21 cellular contexts compared by ENCODE assay signal in the genomic region with DNA sequence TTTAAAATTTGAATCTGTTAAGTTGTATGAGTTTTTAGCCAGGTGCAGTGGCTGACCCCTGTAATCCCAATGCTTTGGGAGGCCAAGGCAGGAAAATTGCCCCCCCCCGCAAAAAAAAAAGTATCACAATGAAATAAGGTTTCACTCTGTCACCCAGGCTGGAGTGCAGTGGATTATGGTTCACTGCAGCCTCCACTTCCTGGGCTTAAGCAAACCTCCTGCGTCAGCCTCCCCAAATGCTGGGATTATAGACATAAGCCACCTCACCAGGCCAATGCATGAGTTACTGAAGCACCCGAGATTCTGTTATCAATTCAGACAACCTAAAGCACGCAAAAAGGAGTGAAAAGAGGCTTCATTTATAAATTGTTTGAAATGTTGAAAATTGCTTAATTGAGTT.
"Had no signal": no experiment of that assay in that cellular context is flagged by ENCODE, and none has a peak within 500 bp of the region (broad histone marks: within the 10 kb centered on the region; RNA-seq: fewer than 3 reads in every experiment).

No MANE protein-coding gene starts in this region.

- H3K4me3 ChIP-seq: MG63, Peyer's patch, SJCRH30 had no signal

- H3K27ac Mint-ChIP-seq: activated naive CD4-positive, alpha-beta T cell treated with anti-CD3 and anti-CD28 coated beads, Interleukin-2, amount 10 ng/mL, durations not matched to agents 7 days and 5 days; activated naive CD8-positive, alpha-beta T cell treated with anti-CD3 and anti-CD28 coated beads for 36 hours; T-helper 1 cell treated with Interleukin-12 subunit alpha and Interleukin-12 subunit beta and Interleukin-4 antibody, amounts not matched to agents 30 μg/mL and 1 μg/mL, for 36 hours had no signal

- H3K27ac ChIP-seq: Peyer's patch, SJCRH30 had no signal

- H3K4me3 Mint-ChIP-seq: activated naive CD8-positive, alpha-beta T cell treated with anti-CD3 and anti-CD28 coated beads for 36 hours; T-helper 1 cell treated with Interleukin-12 subunit alpha and Interleukin-12 subunit beta and Interleukin-4 antibody, amounts not matched to agents 30 μg/mL and 1 μg/mL, for 36 hours had no signal

- H3K4me1 ChIP-seq: SJCRH30 had no signal

- H3K27me3 Mint-ChIP-seq: activated naive CD8-positive, alpha-beta T cell treated with anti-CD3 and anti-CD28 coated beads for 36 hours had no signal

- H3K36me3 Mint-ChIP-seq: activated naive CD8-positive, alpha-beta T cell treated with anti-CD3 and anti-CD28 coated beads for 36 hours had no signal

- H3K9me3 Mint-ChIP-seq: activated naive CD4-positive, alpha-beta T cell treated with anti-CD3 and anti-CD28 coated beads, Interleukin-2, amount 10 ng/mL, durations not matched to agents 7 days and 5 days; activated naive CD8-positive, alpha-beta T cell treated with anti-CD3 and anti-CD28 coated beads for 36 hours; activated T-cell treated with anti-CD3 and anti-CD28 coated beads, Interleukin-2, amount 50 U/mL, for 4 hours; T-helper 1 cell treated with Interleukin-12 subunit alpha and Interleukin-12 subunit beta and Interleukin-4 antibody, amounts not matched to agents 30 μg/mL and 1 μg/mL, for 36 hours had no signal

- H3K36me3 ChIP-seq: Peyer's patch had no signal

- H3K9me3 ChIP-seq: MG63, Peyer's patch, SJCRH30 had no signal

- DNase-seq: activated CD4-positive, alpha-beta T cell treated with anti-CD3 and anti-CD28 coated beads for 4 hours; activated CD4-positive, alpha-beta T cell treated with anti-CD3 and anti-CD28 coated beads, Interleukin-2, amount 50 U/mL, for 4 hours; activated CD8-positive, alpha-beta memory T cell treated with anti-CD3 and anti-CD28 coated beads for 24 hours; activated gamma-delta T cell treated with Interleukin-2 at 50 U/mL for 16 hours; activated naive CD4-positive, alpha-beta T cell treated with anti-CD3 and anti-CD28 coated beads, Interleukin-2, amount 10 ng/mL, durations not matched to agents 7 days and 5 days; activated naive CD8-positive, alpha-beta T cell treated with anti-CD3 and anti-CD28 coated beads for 36 hours; activated T-cell treated with anti-CD3 and anti-CD28 coated beads, Interleukin-2, amount 50 U/mL, for 4 hours; MG63; MV-4-11; NCI-H1092 treated with DMSO at 0.1 percent for 48 hours; NCI-H1417 treated with DMSO at 0.1 percent for 48 hours; NCI-H187; NCI-H2081; NCI-H510A treated with DMSO at 0.1 percent for 48 hours; NCI-H69; NK-92 treated with Interleukin-12 subunit alpha and Interleukin-12 subunit beta, amount 100 ng/mL, for 24 hours; Peyer's patch; Right ventricle myocardium superior; SJCRH30; SW 1271 had no signal

- H3K27me3 ChIP-seq: MG63, Peyer's patch, SJCRH30 had no signal
